ENCODE assay signal across 9 cellular contexts in genomic region chr7:51315393-51316261, GRCh38. TPM values are rescaled to one million over a fixed set of nuclear protein-coding genes. Genes with fewer than 3 reads are reported as not detected.
DNase-seq lines count a peak whose midpoint lies in the region; ATAC-seq and TF ChIP-seq lines count a peak whose summit lies in the region.
"Had no signal": no experiment of that assay in that cellular context is flagged by ENCODE, and none has a peak within 500 bp of the region (broad histone marks: within the 10 kb centered on the region; RNA-seq: fewer than 3 reads in every experiment).

No MANE protein-coding gene starts in this region.

- peaks cover 1% of the 10 kb centered on the region; the same call in 1 of the 2 replicates for H3K79me2 ChIP-seq in H9 (ENCODE audit: insufficient read depth, low read length)

- WGBS in H9 (ENCODE audit: extremely low coverage, insufficient read length, low lambda C conversion rate) = no CpG with 5 or more reads among the region's 58 CpGs

- H3K4me2 ChIP-seq in H9 (ENCODE audit: insufficient read depth, insufficient read length, low read length) = peak overlapping the region; percentile 78

- H3K36me3 Mint-ChIP-seq in H9 (ENCODE audit: insufficient read depth in 1 of 3, low read depth in 3 of 3) (no peaks in the 10 kb centered on the region; a peak in 1 of 7 replicates), osteocyte (ENCODE audit: unreplicated experiment) (no peaks in the 10 kb centered on the region)

- no peak overlapping the region for H3K27ac ChIP-seq in H9 (ENCODE audit: insufficient read length, low read depth, low read length)
- H3K27ac ChIP-seq in RWPE2 (ENCODE audit: poor library complexity, severe bottlenecking) = peak overlapping the region; percentile 23
- H3K27ac ChIP-seq in cardiac muscle cell = no peak overlapping the region

- no peak for TF ChIP-seq CTCF in H9 (conservative IDR thresholded peaks at IDR 0.05)
- no peak for TF ChIP-seq CTCF in RWPE2 (IDR thresholded peaks at IDR 0.05; ENCODE audit: poor library complexity, severe bottlenecking)
- TF ChIP-seq CTCF in cardiac muscle cell (IDR thresholded peaks at IDR 0.05; ENCODE audit: low read depth, low read length) = no peak
- TF ChIP-seq CTCF in osteocyte (IDR thresholded peaks at IDR 0.05) = no peak

- peak overlapping the region; percentile 89 to 93 for H3K4me3 Mint-ChIP-seq in H9
- H3K4me3 Mint-ChIP-seq in osteocyte (ENCODE audit: unreplicated experiment) = peak overlapping the region; percentile 64

- H3K27ac Mint-ChIP-seq in H9 = peak overlapping the region; percentile 61 to 82 (median 62); a peak in 3 of 7 replicates
- no peak overlapping the region for H3K27ac Mint-ChIP-seq in osteocyte (ENCODE audit: unreplicated experiment)

- DNase-seq in H9 (peak; percentile 56), RWPE2 (ENCODE audit: low spot score) (no peak), cardiac muscle cell (ENCODE audit: low read depth in 1 of 2, low spot score in 1 of 2) (peak in 1 of 2 donors; percentile 36), osteocyte (ENCODE audit: extremely low spot score, unreplicated experiment) (peak; percentile 80), epidermal melanocyte (ENCODE audit: insufficient read length, low spot score) (no peak)
- no peak for DNase-seq in stimulated activated CD4-positive, alpha-beta T cell treated with anti-CD3 and anti-CD28 coated beads, Interleukin-4, amount 100 ng/mL, for 1 hour

- no peak overlapping the region for H4K91ac ChIP-seq in H9 (ENCODE audit: insufficient read length, low read depth, low read length)

- no peak overlapping the region for H2BK120ac ChIP-seq in H9 (ENCODE audit: low read depth, low read length, poor library complexity, severe bottlenecking)

- H3K27me3 ChIP-seq in H9 (ENCODE audit: insufficient read depth, low read length) (peaks cover 3% of the 10 kb centered on the region; the same call in 1 of the 2 replicates), RWPE2 (ENCODE audit: insufficient read depth, poor library complexity, severe bottlenecking) (peaks cover 22% of the 10 kb centered on the region), cardiac muscle cell (peaks cover 89% of the 10 kb centered on the region)

- H3K4me1 ChIP-seq in H9 (ENCODE audit: insufficient read depth, low read length) (peaks cover 8% of the 10 kb centered on the region; the same call in 1 of the 2 replicates), RWPE2 (ENCODE audit: insufficient read depth, poor library complexity, severe bottlenecking) (no peaks in the 10 kb centered on the region), cardiac muscle cell (ENCODE audit: low read depth) (no peaks in the 10 kb centered on the region)

- H3K4me3 ChIP-seq in RWPE2 (ENCODE audit: severe bottlenecking) (peak overlapping the region; percentile 52), cardiac muscle cell (peak overlapping the region; percentile 65)

- H2BK12ac ChIP-seq in H9 (ENCODE audit: insufficient read length, low read depth, low read length) = no peak overlapping the region

- no peak overlapping the region for H3K4ac ChIP-seq in H9 (ENCODE audit: low read depth, low read length)

- H3K27me3 Mint-ChIP-seq in H9 (ENCODE audit: low read depth) = peaks cover 20% of the 10 kb centered on the region
- H3K27me3 Mint-ChIP-seq in osteocyte (ENCODE audit: unreplicated experiment) = peaks cover 64% of the 10 kb centered on the region

- H2BK5ac ChIP-seq in H9 (ENCODE audit: insufficient read length, low read length) = no peak overlapping the region

- no peak overlapping the region for H3K56ac ChIP-seq in H9 (ENCODE audit: insufficient read length, low read depth, low read length)

- H4K20me1 ChIP-seq in H9 (ENCODE audit: control insufficient read depth, insufficient read depth, insufficient read length) = no peaks in the 10 kb centered on the region

- H3K18ac ChIP-seq in H9 (ENCODE audit: insufficient read length, low read depth, low read length) = peak overlapping the region; percentile 3

- no peak overlapping the region for H4K5ac ChIP-seq in H9 (ENCODE audit: insufficient read length, low read depth, low read length)

- H3K9ac ChIP-seq in H9 (ENCODE audit: extremely low read depth, insufficient read length, low read length) = peak overlapping the region; percentile 51

- H3K4me1 Mint-ChIP-seq in H9 (peaks cover 59 to 62% of the 10 kb centered on the region in 2 experiments), osteocyte (ENCODE audit: unreplicated experiment) (peaks cover 12% of the 10 kb centered on the region)

- H4K8ac ChIP-seq in H9 (replicated peaks; ENCODE audit: insufficient read length, low read depth, low read length) = no peak overlapping the region

- H2BK15ac ChIP-seq in H9 (ENCODE audit: low read depth, low read length) = no peak overlapping the region

- H2AK5ac ChIP-seq in H9 (ENCODE audit: insufficient read length, low read length) = no peak overlapping the region

- ATAC-seq in RWPE2 (ENCODE audit: low read depth) (peak; percentile 70), GM18868 (IDR thresholded peaks at IDR 0.05; ENCODE audit: unreplicated experiment) (no peak), HG02571 (IDR thresholded peaks at IDR 0.05; ENCODE audit: unreplicated experiment) (no peak)

- peak overlapping the region; percentile 59; the same call in 1 of the 2 replicates for H3K14ac ChIP-seq in H9 (ENCODE audit: insufficient read depth, low read length)

- no peak overlapping the region for H2BK20ac ChIP-seq in H9 (ENCODE audit: low read depth, low read length, poor library complexity, severe bottlenecking)

- peaks cover 16% of the 10 kb centered on the region for H3K23me2 ChIP-seq in H9 (ENCODE audit: insufficient read length, low read depth, low read length, poor library complexity, severe bottlenecking)

- no peak overlapping the region for H3K23ac ChIP-seq in H9 (ENCODE audit: insufficient read length, low read depth, low read length)

- no peak overlapping the region for H2AFZ ChIP-seq in H9 (ENCODE audit: low read length)

- H3K9me3 Mint-ChIP-seq in H9 (no peaks in the 10 kb centered on the region; a peak in 1 of 5 replicates), osteocyte (ENCODE audit: unreplicated experiment) (no peaks in the 10 kb centered on the region)

- H3K79me1 ChIP-seq in H9 (ENCODE audit: insufficient read depth, low read depth, low read length, poor library complexity, severe bottlenecking) = no peaks in the 10 kb centered on the region

- H3K9me3 ChIP-seq in H9 (ENCODE audit: control insufficient read depth, low read depth, low read length) = no peaks in the 10 kb centered on the region
- H3K9me3 ChIP-seq in RWPE2 (ENCODE audit: severe bottlenecking) = no peaks in the 10 kb centered on the region
- no peaks in the 10 kb centered on the region for H3K9me3 ChIP-seq in cardiac muscle cell (ENCODE audit: low read depth)

- no peak overlapping the region for H3T11ph ChIP-seq in H9 (ENCODE audit: low read length)

- H3K36me3 ChIP-seq in RWPE2 (ENCODE audit: low read depth) (no peaks in the 10 kb centered on the region), cardiac muscle cell (no peaks in the 10 kb centered on the region)

RNA-seq across cellular contexts. Expression of gene COBL, which starts 1.0 kb away (rescaled TPM):
- total RNA-seq in H9 (2021) (52.3 and 52.7 TPM in 2 replicates), cardiac muscle cell (0.69 and 0.70 TPM in 2 replicates), osteocyte (not detected in 2 replicates)
- polyA plus RNA-seq in cardiac muscle cell = 0.07 TPM in 2 replicates
- total RNA-seq: lung microvascular endothelial cell had no signal

Comparison
In these comparisons a context has a peak if more than half of its experiments do, and no peak if none do; other contexts are left out.
1. DNase-seq: peak in H9 (single experiment) and osteocyte (single experiment); none in RWPE2 (single experiment), stimulated activated CD4-positive, alpha-beta T cell treated with anti-CD3 and anti-CD28 coated beads, Interleukin-4, amount 100 ng/mL, for 1 hour (single experiment) and epidermal melanocyte (single experiment).
2. RNA of gene COBL, which starts 1.0 kb away (total RNA-seq): 52.3 to 52.7 TPM in H9; 0.69 to 0.70 TPM in cardiac muscle cell and not detected in osteocyte; every median in the first group is over 10 times any median in the second.